In genomic region chr1:116334015-116334547, GRCh38 we compare ENCODE assay signal across 10 cellular contexts. TPM values are rescaled to one million over a fixed set of nuclear protein-coding genes. Genes with fewer than 3 reads are reported as not detected.
DNase-seq lines count a peak whose midpoint lies in the region; TF ChIP-seq lines count a peak whose summit lies in the region.
"Had no signal": no experiment of that assay in that cellular context is flagged by ENCODE, and none has a peak within 500 bp of the region (broad histone marks: within the 10 kb centered on the region; RNA-seq: fewer than 3 reads in every experiment).

No MANE protein-coding gene starts in this region.

- H3K27ac ChIP-seq in mesenchymal stem cell (ENCODE audit: low read length, poor library complexity, severe bottlenecking) (no peak overlapping the region), sigmoid colon (no peak overlapping the region), endodermal cell (ENCODE audit: low read depth, low read length) (no peak overlapping the region)
- H3K27ac ChIP-seq: C4-2B had no signal

- H3K9me3 ChIP-seq in mesenchymal stem cell (ENCODE audit: control insufficient read depth, low read length) (no peaks in the 10 kb centered on the region), sigmoid colon (no peaks in the 10 kb centered on the region), endodermal cell (ENCODE audit: control insufficient read depth, low read length) (no peaks in the 10 kb centered on the region)

- no peak overlapping the region for H3K4me3 ChIP-seq in epithelial cell of esophagus (ENCODE audit: low read length)
- H3K4me3 ChIP-seq in mesenchymal stem cell (ENCODE audit: insufficient read depth in 1 of 2, low read depth in 1 of 2, low read length in 2 of 2) = no peak overlapping the region
- H3K4me3 ChIP-seq in sigmoid colon = no peak overlapping the region
- no peak overlapping the region for H3K4me3 ChIP-seq in lower leg skin (ENCODE audit: low read depth, poor library complexity, severe bottlenecking)
- no peak overlapping the region for H3K4me3 ChIP-seq in endodermal cell (ENCODE audit: low read length)

- no peak overlapping the region for H3K18ac ChIP-seq in mesenchymal stem cell (ENCODE audit: low read depth in 1 of 2, low read length in 2 of 2)

- peaks cover 17% of the 10 kb centered on the region for H3K4me1 Mint-ChIP-seq in endodermal cell

- no peak for TF ChIP-seq EP300 in sigmoid colon (IDR thresholded peaks at IDR 0.05)

- peak overlapping the region in 1 of 2 experiments; percentile 28 for H3K14ac ChIP-seq in mesenchymal stem cell (ENCODE audit: low read length in 2 of 2)

- H3K27me3 ChIP-seq in mesenchymal stem cell (ENCODE audit: control insufficient read depth in 1 of 2, insufficient read depth in 1 of 2, low read length in 2 of 2) (peaks cover 2 to 3% of the 10 kb centered on the region in 2 experiments), sigmoid colon (no peaks in the 10 kb centered on the region), endodermal cell (ENCODE audit: control insufficient read depth, insufficient read depth, low read length, poor library complexity, severe bottlenecking) (no peaks in the 10 kb centered on the region)

- no peak overlapping the region for H2BK12ac ChIP-seq in mesenchymal stem cell (ENCODE audit: low read length in 2 of 2)

- peaks cover 5% of the 10 kb centered on the region for H3K27me3 Mint-ChIP-seq in endodermal cell (ENCODE audit: insufficient read depth)
- H3K27me3 Mint-ChIP-seq: brain had no signal

- no peak overlapping the region for H2AK5ac ChIP-seq in mesenchymal stem cell (ENCODE audit: low read length, severe bottlenecking)

- no peaks in the 10 kb centered on the region for H3K9me3 Mint-ChIP-seq in endodermal cell
- H3K9me3 Mint-ChIP-seq: brain had no signal

- H3K23ac ChIP-seq in mesenchymal stem cell (ENCODE audit: low read length in 2 of 2) = no peak overlapping the region

- H3K4me3 Mint-ChIP-seq in endodermal cell = no peak overlapping the region
- H3K4me3 Mint-ChIP-seq: brain had no signal

- no peaks in the 10 kb centered on the region for H3K36me3 Mint-ChIP-seq in endodermal cell (ENCODE audit: low read depth)
- H3K36me3 Mint-ChIP-seq: brain had no signal

- TF ChIP-seq CTCF in epithelial cell of esophagus (IDR thresholded peaks at IDR 0.05; ENCODE audit: insufficient read depth, low read depth, low read length, missing control alignments) (no peak), sigmoid colon (IDR thresholded peaks at IDR 0.05) (no peak), lower leg skin (IDR thresholded peaks at IDR 0.05) (no peak), endodermal cell (conservative IDR thresholded peaks at IDR 0.05) (no peak)

- H3K36me3 ChIP-seq in mesenchymal stem cell (ENCODE audit: control insufficient read depth in 1 of 2, insufficient read depth in 2 of 2, low read depth in 1 of 2, low read length in 2 of 2) (no peaks in the 10 kb centered on the region), sigmoid colon (no peaks in the 10 kb centered on the region), endodermal cell (ENCODE audit: control insufficient read depth, insufficient read depth, low read length) (no peaks in the 10 kb centered on the region)

- TF ChIP-seq POLR2A in sigmoid colon (IDR thresholded peaks at IDR 0.05) (no peak), lower leg skin (IDR thresholded peaks at IDR 0.05) (no peak)

- H2BK15ac ChIP-seq in mesenchymal stem cell (ENCODE audit: low read depth, poor library complexity, severe bottlenecking) = no peak overlapping the region

- H4K91ac ChIP-seq in mesenchymal stem cell (ENCODE audit: low read length) = no peak overlapping the region

- no peak overlapping the region for H3K4ac ChIP-seq in mesenchymal stem cell (ENCODE audit: low read depth in 1 of 2, low read length in 2 of 2)

- 100% methylated on average over 2 of the region's 2 CpGs for WGBS in mesenchymal stem cell
- WGBS in sigmoid colon, 2 donors = 88 to 93% methylated on average over 2 of the region's 2 CpGs
- 47 to 72% methylated on average over 2 of the region's 2 CpGs for WGBS in lower leg skin, 2 donors
- 98% methylated on average over 2 of the region's 2 CpGs; no CpG with 5 or more reads in 1 of the 2 experiments for WGBS in endodermal cell (ENCODE audit: insufficient coverage in 1 of 2, insufficient read length in 1 of 2), 2 experiments

- H2BK120ac ChIP-seq in mesenchymal stem cell (ENCODE audit: low read depth, low read length) = no peak overlapping the region

- peaks cover 7% of the 10 kb centered on the region for H3K4me1 ChIP-seq in mesenchymal stem cell (ENCODE audit: control insufficient read depth, insufficient read depth, low read depth, low read length)
- H3K4me1 ChIP-seq in sigmoid colon = no peaks in the 10 kb centered on the region
- peaks cover 22% of the 10 kb centered on the region for H3K4me1 ChIP-seq in endodermal cell (ENCODE audit: control insufficient read depth, insufficient read depth, low read length)

- H3K4me2 ChIP-seq in mesenchymal stem cell (ENCODE audit: low read length, poor library complexity, severe bottlenecking) = no peak overlapping the region

- H2BK5ac ChIP-seq in mesenchymal stem cell (ENCODE audit: low read depth, low read length, poor library complexity, severe bottlenecking) = no peak overlapping the region

- H2AFZ ChIP-seq in mesenchymal stem cell (ENCODE audit: low read depth, low read length) = no peak overlapping the region

- H3K27ac Mint-ChIP-seq in endodermal cell = no peak overlapping the region

- no peak overlapping the region for H3K9ac ChIP-seq in mesenchymal stem cell (ENCODE audit: low read length)
- H3K9ac ChIP-seq in endodermal cell (ENCODE audit: extremely low read depth, low read length, poor library complexity, severe bottlenecking) = no peak overlapping the region

- DNase-seq in COR-L47 (lab: John Stamatoyannopoulos, UW) (peak; percentile 42), NCI-H146 treated with DMSO at 0.1 percent for 48 hours (lab: John Stamatoyannopoulos, UW; ENCODE audit: unreplicated experiment) (peak; percentile 53), epithelial cell of esophagus (ENCODE audit: low read depth) (peak; percentile 82), mesenchymal stem cell (peak; percentile 74), sigmoid colon (no peak), lower leg skin (ENCODE audit: low spot score in 2 of 2) (no peak), endodermal cell (no peak)
- no peak for DNase-seq in NK-92 treated with Interleukin-12 subunit alpha and Interleukin-12 subunit beta, amount 100 ng/mL, for 24 hours (lab: John Stamatoyannopoulos, UW)

- H3K79me1 ChIP-seq in mesenchymal stem cell (replicated peaks; ENCODE audit: low read length, poor library complexity, severe bottlenecking) = no peaks in the 10 kb centered on the region

- H4K8ac ChIP-seq in mesenchymal stem cell (ENCODE audit: low read length) = no peak overlapping the region

- intact Hi-C loops in sigmoid colon (cut with DNase I) (no loop called here), lower leg skin (cut with DNase I; ENCODE audit: low total_unique reads) (no loop called here)

RNA-seq across cellular contexts. Expression of gene ATP1A1, which starts 39.0 kb away (rescaled TPM):
- polyA plus RNA-seq in mesenchymal stem cell (2013, experiment 1 of 2) = 128 TPM
- polyA plus RNA-seq in mesenchymal stem cell (2013, experiment 2 of 2) = 126 TPM
- 100 to 1,000 TPM in 1 of 4 donors, 10 to 100 TPM in 3; 88.6 to 101 (median 91.8) TPM for total RNA-seq in sigmoid colon
- polyA plus RNA-seq in sigmoid colon = 1,000 to 10,000 TPM in 1 of 3 donors, 100 to 1,000 TPM in 2; 260 to 1,099 (median 270) TPM
- 100 to 1,000 TPM; 241 to 757 (median 415) TPM for total RNA-seq in lower leg skin
- 100 to 1,000 TPM; 359 to 398 TPM for total RNA-seq in endodermal cell
- 224 TPM for polyA plus RNA-seq in endodermal cell (2013, experiment 1 of 2)
- 222 TPM for polyA plus RNA-seq in endodermal cell (2013, experiment 2 of 2)

Comparison
In these comparisons a context has a peak if more than half of its experiments do, and no peak if none do; other contexts are left out.
1. DNase-seq: peak in COR-L47 (single experiment), NCI-H146 treated with DMSO at 0.1 percent for 48 hours (single experiment), epithelial cell of esophagus (single experiment) and mesenchymal stem cell (single experiment); none in sigmoid colon (single experiment), NK-92 treated with Interleukin-12 subunit alpha and Interleukin-12 subunit beta, amount 100 ng/mL, for 24 hours (single experiment), lower leg skin (0 of 2) and endodermal cell (single experiment).